In the genomic region with DNA sequence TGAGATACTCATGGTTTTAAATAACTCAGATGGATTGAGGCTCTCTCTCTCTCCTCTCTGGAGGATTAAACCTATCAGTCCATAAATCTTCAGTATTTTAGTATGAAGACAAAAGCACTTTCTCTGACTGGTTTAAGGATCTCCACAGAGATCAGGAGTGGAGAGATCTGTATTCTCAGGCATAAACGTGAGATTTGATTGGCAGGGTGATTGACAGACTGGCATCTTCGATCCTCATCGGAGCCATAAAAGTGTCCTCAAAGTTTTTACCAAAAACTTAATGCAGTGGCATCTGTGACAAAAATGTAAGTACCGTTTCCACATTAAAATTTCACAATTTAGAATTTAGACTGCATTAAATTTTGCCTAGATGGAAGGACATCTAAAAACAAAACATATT, we compare ENCODE assay signal across 8 cellular contexts.
"Had no signal": no experiment of that assay in that cellular context is flagged by ENCODE, and none has a peak within 500 bp of the region (broad histone marks: within the 10 kb centered on the region; RNA-seq: fewer than 3 reads in every experiment).

No MANE protein-coding gene starts in this region.

- FAIRE-seq: G401.6, GM12878, GM12891, GM12892, GM18507, GM19239 had no signal

- DNase-seq: GDM1, GF-D8 had no signal

- H3K4me3 ChIP-seq: GM12878 had no signal
